14 cellular contexts compared by ENCODE assay signal in the genomic region with DNA sequence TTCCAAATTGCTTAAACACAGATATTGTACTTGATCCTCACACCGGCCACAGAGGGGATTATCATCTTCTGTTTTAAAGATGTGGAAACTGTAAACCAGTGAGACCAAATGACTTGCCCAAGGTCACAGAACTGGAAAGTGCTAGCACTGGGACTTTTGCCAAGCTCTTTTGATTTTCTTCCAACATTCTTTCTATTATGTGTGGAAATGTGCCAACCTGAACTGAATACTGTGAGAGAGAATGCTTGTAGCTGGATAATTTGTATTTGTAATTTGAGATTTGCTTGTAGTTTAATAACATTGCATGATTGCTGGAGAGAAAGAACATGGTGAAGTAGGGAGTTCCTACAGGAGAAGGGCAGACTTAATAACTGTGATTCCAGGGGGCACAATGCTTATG.
DNase-seq lines count a peak whose midpoint lies in the region; ATAC-seq, FAIRE-seq and TF ChIP-seq lines count a peak whose summit lies in the region.
"Had no signal": no experiment of that assay in that cellular context is flagged by ENCODE, and none has a peak within 500 bp of the region (broad histone marks: within the 10 kb centered on the region; RNA-seq: fewer than 3 reads in every experiment).

No MANE protein-coding gene starts in this region.

- H3K4me1 ChIP-seq in HAP-1 (peaks cover 5% of the 10 kb centered on the region; the same call in 1 of the 2 replicates), pancreas (peaks cover 0 to 16% (median 10%) of the 10 kb centered on the region in 3 donors)
- H3K4me1 ChIP-seq: Peyer's patch had no signal

- H3K27me3 ChIP-seq in HAP-1 (ENCODE audit: low read depth) (no peaks in the 10 kb centered on the region), pancreas (no peaks in the 10 kb centered on the region)
- H3K27me3 ChIP-seq: neutrophil, Peyer's patch had no signal

- H3K4me3 ChIP-seq in HAP-1 (no peak overlapping the region), pancreas (no peak overlapping the region)
- H3K4me3 ChIP-seq: Peyer's patch had no signal

- ATAC-seq in pancreas = peak; percentile 74 to 86 (median 84)
- ATAC-seq: activated CD4-positive, CD25-positive, alpha-beta regulatory T cell treated with anti-CD3 and anti-CD28 coated beads, Interleukin-2, amount 50 U/mL, for 24 hours had no signal

- peak; percentile 40 to 61 for DNase-seq in HAP-1 (ENCODE audit: low spot score in 2 of 2)
- DNase-seq in NCI-H446 (lab: John Stamatoyannopoulos, UW) = peak; percentile 77 to 96
- peak; percentile 80 for DNase-seq in dedifferentiated amniotic fluid mesenchymal stem cell (ENCODE audit: extremely low spot score)
- DNase-seq in pancreas = peak in 3 of 6 donors; percentile 17 to 60 (median 22)
- no peak for DNase-seq in MV-4-11 (lab: John Stamatoyannopoulos, UW)
- no peak for DNase-seq in effector CD4-positive, alpha-beta T cell
- no peak for DNase-seq in SW 1271 (lab: John Stamatoyannopoulos, UW)
- no peak for DNase-seq in stimulated activated CD4-positive, alpha-beta T cell treated with anti-CD3 and anti-CD28 coated beads, Interleukin-2, amount 100 ng/mL, for 24 hours
- DNase-seq: islet precursor cell, KBM-7, Peyer's patch had no signal

- TF ChIP-seq CTCF in pancreas (IDR thresholded peaks at IDR 0.05) = no peak

- FAIRE-seq in pancreas (lab: Jason Lieb, UNC) = no peak
- FAIRE-seq: GM18507 had no signal

- H3K9me3 ChIP-seq in HAP-1 (no peaks in the 10 kb centered on the region), pancreas (no peaks in the 10 kb centered on the region)
- H3K9me3 ChIP-seq: neutrophil, Peyer's patch had no signal

- H3K27ac ChIP-seq in pancreas = no peak overlapping the region
- H3K27ac ChIP-seq: neutrophil, Peyer's patch had no signal

- intact Hi-C loops in pancreas (cut with DNase I) = no loop called here

- H3K36me3 ChIP-seq in HAP-1 (replicated peaks) = no peaks in the 10 kb centered on the region
- no peaks in the 10 kb centered on the region for H3K36me3 ChIP-seq in pancreas
- H3K36me3 ChIP-seq: neutrophil, Peyer's patch had no signal

- in situ Hi-C loops in HAP-1 (cut with MboI; ENCODE audit: low sequenced_read_pairs) = no loop called here

- 6 to 7% methylated on average over 1 of the region's 1 CpG for WGBS in pancreas, 2 donors

Comparison
In these comparisons a context has a peak if more than half of its experiments do, and no peak if none do; other contexts are left out.
1. DNase-seq: peak in HAP-1 (2 of 2), NCI-H446 (2 of 2) and dedifferentiated amniotic fluid mesenchymal stem cell (single experiment); none in MV-4-11 (single experiment), effector CD4-positive, alpha-beta T cell (single experiment), SW 1271 (0 of 2) and stimulated activated CD4-positive, alpha-beta T cell treated with anti-CD3 and anti-CD28 coated beads, Interleukin-2, amount 100 ng/mL, for 24 hours (0 of 2).